16 cellular contexts compared by ENCODE assay signal in genomic region chr15:90411176-90411575, GRCh38. TPM values are rescaled to one million over a fixed set of nuclear protein-coding genes. Genes with fewer than 3 reads are reported as not detected.
A peak's percentile ranks its signal among the peaks of the same experiment; 100 is the strongest.
DNase-seq lines count a peak whose midpoint lies in the region; ATAC-seq and TF ChIP-seq lines count a peak whose summit lies in the region.
"Had no signal": no experiment of that assay in that cellular context is flagged by ENCODE, and none has a peak within 500 bp of the region (broad histone marks: within the 10 kb centered on the region; RNA-seq: fewer than 3 reads in every experiment).

No MANE protein-coding gene starts in this region.

- H3K27me3 ChIP-seq in mesendoderm (ENCODE audit: insufficient read depth, low read length, poor library complexity), result no peaks in the 10 kb centered on the region
- H3K27me3 ChIP-seq in thoracic aorta (replicated peaks; ENCODE audit: insufficient read depth), result no peaks in the 10 kb centered on the region
- H3K27me3 ChIP-seq: tibial nerve had no signal

- peak overlapping the region; percentile 46 for H3K27ac Mint-ChIP-seq in T-helper 2 cell treated with Interferon-gamma antibody and Interleukin-4, amounts not matched to agents 5 μg/mL and 100 μg/mL, for 36 hours
- peak overlapping the region; percentile 65 for H3K27ac Mint-ChIP-seq in activated T-helper 17 cell treated with anti-CD3 and anti-CD28 coated beads, Interleukin-2, amount 50 U/mL, for 72 hours
- H3K27ac Mint-ChIP-seq in glutamatergic neuron (ENCODE audit: unreplicated experiment), result no peak overlapping the region
- H3K27ac Mint-ChIP-seq: activated CD4-positive, alpha-beta memory T cell treated with anti-CD3 and anti-CD28 coated beads, Interleukin-2, amount 10 ng/mL, durations not matched to agents 7 days and 5 days had no signal

- H3K4me3 ChIP-seq in mesendoderm (ENCODE audit: low read length), result no peak overlapping the region
- no peak overlapping the region for H3K4me3 ChIP-seq in thoracic aorta
- H3K4me3 ChIP-seq: tibial nerve had no signal

- H3K4me2 ChIP-seq in mesendoderm (ENCODE audit: low read length), result no peak overlapping the region

- H2AK5ac ChIP-seq in mesendoderm (ENCODE audit: low read length), result no peak overlapping the region

- H3K9me3 ChIP-seq in thoracic aorta, result no peaks in the 10 kb centered on the region
- H3K9me3 ChIP-seq: tibial nerve had no signal

- H3K4ac ChIP-seq in mesendoderm (ENCODE audit: low read depth, low read length), result no peak overlapping the region

- H3K4me3 Mint-ChIP-seq in T-helper 2 cell treated with Interferon-gamma antibody and Interleukin-4, amounts not matched to agents 5 μg/mL and 100 μg/mL, for 36 hours, result no peak overlapping the region
- no peak overlapping the region for H3K4me3 Mint-ChIP-seq in activated T-helper 17 cell treated with anti-CD3 and anti-CD28 coated beads, Interleukin-2, amount 50 U/mL, for 72 hours
- H3K4me3 Mint-ChIP-seq in glutamatergic neuron (ENCODE audit: unreplicated experiment), result no peak overlapping the region
- H3K4me3 Mint-ChIP-seq: activated CD4-positive, alpha-beta memory T cell treated with anti-CD3 and anti-CD28 coated beads, Interleukin-2, amount 10 ng/mL, durations not matched to agents 7 days and 5 days had no signal

- no peak overlapping the region for H3K23ac ChIP-seq in mesendoderm (ENCODE audit: low read length)

- peaks cover 4% of the 10 kb centered on the region for H3K9me3 Mint-ChIP-seq in T-helper 2 cell treated with Interferon-gamma antibody and Interleukin-4, amounts not matched to agents 5 μg/mL and 100 μg/mL, for 36 hours
- H3K9me3 Mint-ChIP-seq in activated T-helper 17 cell treated with anti-CD3 and anti-CD28 coated beads, Interleukin-2, amount 50 U/mL, for 72 hours, result no peaks in the 10 kb centered on the region
- H3K9me3 Mint-ChIP-seq in glutamatergic neuron (ENCODE audit: unreplicated experiment), result no peaks in the 10 kb centered on the region
- H3K9me3 Mint-ChIP-seq: activated CD4-positive, alpha-beta memory T cell treated with anti-CD3 and anti-CD28 coated beads, Interleukin-2, amount 10 ng/mL, durations not matched to agents 7 days and 5 days had no signal

- H3K36me3 ChIP-seq in mesendoderm (ENCODE audit: control insufficient read depth, insufficient read depth, low read length) (no peaks in the 10 kb centered on the region), thoracic aorta (no peaks in the 10 kb centered on the region)

- H3K56ac ChIP-seq in mesendoderm (ENCODE audit: low read length), result no peak overlapping the region

- peaks cover 63% of the 10 kb centered on the region for H3K4me1 Mint-ChIP-seq in T-helper 2 cell treated with Interferon-gamma antibody and Interleukin-4, amounts not matched to agents 5 μg/mL and 100 μg/mL, for 36 hours (ENCODE audit: low read depth)
- H3K4me1 Mint-ChIP-seq in activated T-helper 17 cell treated with anti-CD3 and anti-CD28 coated beads, Interleukin-2, amount 50 U/mL, for 72 hours, result peaks cover 60% of the 10 kb centered on the region
- H3K4me1 Mint-ChIP-seq in glutamatergic neuron (ENCODE audit: low read depth, unreplicated experiment), result peaks cover 6% of the 10 kb centered on the region

- H3K4me1 ChIP-seq in mesendoderm (ENCODE audit: control insufficient read depth, low read depth, low read length) (peaks cover 27% of the 10 kb centered on the region), thoracic aorta (ENCODE audit: control insufficient read depth in 1 of 2, low read depth in 2 of 2) (peaks cover 60 to 72% of the 10 kb centered on the region in 2 donors)

- H3K9ac ChIP-seq in mesendoderm (ENCODE audit: low read length), result no peak overlapping the region

- TF ChIP-seq CTCF in thoracic aorta (IDR thresholded peaks at IDR 0.05) (no peak), glutamatergic neuron (IDR thresholded peaks at IDR 0.05; ENCODE audit: partially characterized antibody, unreplicated experiment) (no peak)

- peaks cover 35% of the 10 kb centered on the region for H3K79me2 ChIP-seq in mesendoderm (ENCODE audit: control insufficient read depth, insufficient read depth, low read length)

- peaks cover 8% of the 10 kb centered on the region for H3K79me1 ChIP-seq in mesendoderm (ENCODE audit: low read length)

- H4K5ac ChIP-seq in mesendoderm (ENCODE audit: low read length), result no peak overlapping the region

- no peak overlapping the region for H2BK15ac ChIP-seq in mesendoderm (replicated peaks; ENCODE audit: low read depth)

- no CpG with 5 or more reads among the region's 2 CpGs for WGBS in mesendoderm (ENCODE audit: extremely low coverage, insufficient coverage, low lambda C conversion rate)

- H2BK5ac ChIP-seq in mesendoderm (ENCODE audit: low read length), result no peak overlapping the region

- DNase-seq in T-helper 2 cell treated with Interferon-gamma antibody and Interleukin-4, amounts not matched to agents 5 μg/mL and 100 μg/mL, for 36 hours (ENCODE audit: low spot score), result no peak
- DNase-seq in T-helper 2 cell, result no peak
- peak; percentile 63 for DNase-seq in mesendoderm
- no peak for DNase-seq in thoracic aorta (ENCODE audit: low spot score)
- no peak for DNase-seq in activated effector memory CD4-positive, alpha-beta T cell treated with Interleukin-2 at 50 U/mL for 16 hours
- DNase-seq in glutamatergic neuron, result no peak
- DNase-seq: activated CD4-positive, alpha-beta memory T cell treated with anti-CD3 and anti-CD28 coated beads, Interleukin-2, amount 10 ng/mL, durations not matched to agents 7 days and 5 days; Karpas-422; left cardiac atrium; NCI-H1436; RPMI8226; small intestine had no signal

- ATAC-seq in activated T-helper 17 cell treated with anti-CD3 and anti-CD28 coated beads, Interleukin-2, amount 50 U/mL, for 72 hours (replicated peaks), result no peak
- ATAC-seq in thoracic aorta (ENCODE audit: insufficient number of reproducible peaks, low FRiP score, low read depth) (no peak), GM21786 (IDR thresholded peaks at IDR 0.05; ENCODE audit: unreplicated experiment) (no peak)
- ATAC-seq: left cardiac atrium had no signal

- no peak overlapping the region for H3K18ac ChIP-seq in mesendoderm (ENCODE audit: low read length)

- H4K8ac ChIP-seq in mesendoderm (ENCODE audit: low read depth, low read length), result no peak overlapping the region

- peaks cover 33% of the 10 kb centered on the region for H3K36me3 Mint-ChIP-seq in T-helper 2 cell treated with Interferon-gamma antibody and Interleukin-4, amounts not matched to agents 5 μg/mL and 100 μg/mL, for 36 hours (ENCODE audit: low read depth)
- H3K36me3 Mint-ChIP-seq in activated T-helper 17 cell treated with anti-CD3 and anti-CD28 coated beads, Interleukin-2, amount 50 U/mL, for 72 hours (ENCODE audit: low read depth), result peaks cover 43% of the 10 kb centered on the region
- no peaks in the 10 kb centered on the region for H3K36me3 Mint-ChIP-seq in glutamatergic neuron (ENCODE audit: unreplicated experiment)

- no peaks in the 10 kb centered on the region for H3K27me3 Mint-ChIP-seq in T-helper 2 cell treated with Interferon-gamma antibody and Interleukin-4, amounts not matched to agents 5 μg/mL and 100 μg/mL, for 36 hours (ENCODE audit: low read depth)
- H3K27me3 Mint-ChIP-seq in activated T-helper 17 cell treated with anti-CD3 and anti-CD28 coated beads, Interleukin-2, amount 50 U/mL, for 72 hours, result no peaks in the 10 kb centered on the region
- no peaks in the 10 kb centered on the region for H3K27me3 Mint-ChIP-seq in glutamatergic neuron (ENCODE audit: unreplicated experiment)
- H3K27me3 Mint-ChIP-seq: activated CD4-positive, alpha-beta memory T cell treated with anti-CD3 and anti-CD28 coated beads, Interleukin-2, amount 10 ng/mL, durations not matched to agents 7 days and 5 days had no signal

- no peak overlapping the region for H2BK120ac ChIP-seq in mesendoderm (ENCODE audit: low read depth, low read length)

- H3K27ac ChIP-seq in mesendoderm (ENCODE audit: low read depth, low read length) (no peak overlapping the region), thoracic aorta (peak overlapping the region; percentile 4 to 15)
- H3K27ac ChIP-seq: 22Rv1 had no signal

RNA-seq across cellular contexts. Expression of gene IQGAP1, which starts 23.1 kb away (rescaled TPM):
- total RNA-seq in activated T-helper 17 cell treated with anti-CD3 and anti-CD28 coated beads, Interleukin-2, amount 50 U/mL, for 72 hours, result 100 to 1,000 TPM; 224 TPM
- 126 TPM for polyA plus RNA-seq in mesendoderm (2013, experiment 1 of 2)
- polyA plus RNA-seq in mesendoderm (2013, experiment 2 of 2), result 136 TPM
- 100 to 1,000 TPM; 280 to 340 TPM for total RNA-seq in thoracic aorta
- 61.1 TPM for total RNA-seq in glutamatergic neuron (ENCODE audit: unreplicated experiment)

RNA-seq across cellular contexts. Expression of gene ZNF774, which starts 59.1 kb away (rescaled TPM):
- under 1 TPM; 0.69 to 0.82 TPM for total RNA-seq in activated T-helper 17 cell treated with anti-CD3 and anti-CD28 coated beads, Interleukin-2, amount 50 U/mL, for 72 hours
- 0.90 TPM for polyA plus RNA-seq in mesendoderm (2013, experiment 1 of 2)
- 1.0 TPM for polyA plus RNA-seq in mesendoderm (2013, experiment 2 of 2)
- total RNA-seq in thoracic aorta (1 to 10 TPM; 1.6 to 7.7 TPM), glutamatergic neuron (ENCODE audit: unreplicated experiment) (6.7 TPM)
